Comparison of ENCODE assay signal across 8 cellular contexts in genomic region chr7:121330053-121330833, GRCh38.
DNase-seq lines count a peak whose midpoint lies in the region; ATAC-seq lines count a peak whose summit lies in the region.

No MANE protein-coding gene starts in this region.

- ATAC-seq in HG03064 (IDR thresholded peaks at IDR 0.05; ENCODE audit: low read depth, unreplicated experiment): peak; percentile 49
- no peak for ATAC-seq in stimulated activated naive CD8-positive, alpha-beta T cell treated with anti-CD3 and anti-CD28 coated beads, Interleukin-15, Interleukin-2, amounts not matched to agents 100 U/mL and 50 U/mL, for 24 hours

- DNase-seq in stimulated activated CD4-positive, alpha-beta T cell treated with anti-CD3 and anti-CD28 coated beads, Interleukin-15, amount 100 ng/mL, for 24 hours: peak; percentile 8
- no peak for DNase-seq in stimulated activated CD4-positive, alpha-beta T cell treated with anti-CD3 and anti-CD28 coated beads, Interleukin-4, amount 100 ng/mL, for 4 hours
- DNase-seq in activated T-cell treated with anti-CD3 and anti-CD28 coated beads, Interleukin-2, amount 50 U/mL, for 48 hours: peak; percentile 22 to 24
- DNase-seq in iPS-NIHi11 (ENCODE audit: low spot score) (peak; percentile 35), foreskin melanocyte (no peak)
- peak; percentile 15 for DNase-seq in stimulated activated naive CD8-positive, alpha-beta T cell treated with anti-CD3 and anti-CD28 coated beads, Interleukin-15, Interleukin-2, amounts not matched to agents 100 U/mL and 50 U/mL, for 24 hours
- no peak for DNase-seq in stimulated activated CD4-positive, alpha-beta T cell treated with anti-CD3 and anti-CD28 coated beads, Interleukin-2, amount 100 ng/mL, for 24 hours

Comparison
In these comparisons a context has a peak if more than half of its experiments do, and no peak if none do; other contexts are left out.
1. DNase-seq: peak in stimulated activated CD4-positive, alpha-beta T cell treated with anti-CD3 and anti-CD28 coated beads, Interleukin-15, amount 100 ng/mL, for 24 hours (single experiment), activated T-cell treated with anti-CD3 and anti-CD28 coated beads, Interleukin-2, amount 50 U/mL, for 48 hours (2 of 2), iPS-NIHi11 (single experiment) and stimulated activated naive CD8-positive, alpha-beta T cell treated with anti-CD3 and anti-CD28 coated beads, Interleukin-15, Interleukin-2, amounts not matched to agents 100 U/mL and 50 U/mL, for 24 hours (single experiment); none in stimulated activated CD4-positive, alpha-beta T cell treated with anti-CD3 and anti-CD28 coated beads, Interleukin-4, amount 100 ng/mL, for 4 hours (0 of 2), stimulated activated CD4-positive, alpha-beta T cell treated with anti-CD3 and anti-CD28 coated beads, Interleukin-2, amount 100 ng/mL, for 24 hours (0 of 2) and foreskin melanocyte (single experiment).